20 cellular contexts compared by ENCODE assay signal in the genomic region with DNA sequence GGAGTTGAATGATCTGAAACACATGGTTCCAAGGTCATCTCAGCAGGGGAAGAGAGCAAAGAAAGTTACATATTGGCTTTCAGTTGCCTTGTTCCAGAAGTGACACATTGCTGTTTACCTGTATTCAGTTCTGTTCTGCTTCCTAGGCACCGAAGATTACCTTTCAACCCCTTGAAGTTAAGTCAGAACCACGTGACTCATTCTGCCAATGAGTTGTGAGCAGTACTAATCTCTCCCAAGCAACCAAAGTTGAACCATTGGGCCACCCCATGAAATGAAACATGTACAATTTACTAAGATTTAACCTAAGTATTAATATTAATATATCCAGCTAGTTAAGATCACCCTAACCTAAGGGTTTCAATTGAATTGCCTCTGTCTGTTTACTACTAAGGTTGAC.
DNase-seq lines count a peak whose midpoint lies in the region; ATAC-seq and TF ChIP-seq lines count a peak whose summit lies in the region.
"Had no signal": no experiment of that assay in that cellular context is flagged by ENCODE, and none has a peak within 500 bp of the region (broad histone marks: within the 10 kb centered on the region; RNA-seq: fewer than 3 reads in every experiment).

No MANE protein-coding gene starts in this region.

- H3K27ac ChIP-seq in PC-9 (peak overlapping the region; percentile 88), skin epidermis (peak overlapping the region in 12 of 21 experiments; percentile 9 to 82 (median 49))
- H3K27ac ChIP-seq: 22Rv1, BLaER1, C4-2B, GM23248 had no signal

- H3K79me2 ChIP-seq in PC-9 (ENCODE audit: low read depth) = no peaks in the 10 kb centered on the region

- TF ChIP-seq CTCF in PC-9 (conservative IDR thresholded peaks at IDR 0.05) = no peak

- CTCF ChIA-PET in PC-9 (lab: Charles Lee) = no interaction called here
- CTCF ChIA-PET in activated naive CD4-positive, alpha-beta T cell treated with anti-CD3 and anti-CD28 coated beads, Interleukin-2, amount 10 ng/mL, durations not matched to agents 7 days and 5 days (lab: Charles Lee) = no interaction called here

- peaks cover 4% of the 10 kb centered on the region for H3K9me3 Mint-ChIP-seq in activated naive CD4-positive, alpha-beta T cell treated with anti-CD3 and anti-CD28 coated beads, Interleukin-2, amount 10 ng/mL, durations not matched to agents 7 days and 5 days
- H3K9me3 Mint-ChIP-seq: CD8-positive, alpha-beta T cell; HFFc6 had no signal

- no peaks in the 10 kb centered on the region for H3K9me2 ChIP-seq in PC-9 (ENCODE audit: insufficient read depth)

- no peaks in the 10 kb centered on the region for H3K27me3 Mint-ChIP-seq in activated naive CD4-positive, alpha-beta T cell treated with anti-CD3 and anti-CD28 coated beads, Interleukin-2, amount 10 ng/mL, durations not matched to agents 7 days and 5 days

- no peaks in the 10 kb centered on the region for H4K20me1 ChIP-seq in PC-9 (ENCODE audit: insufficient read depth)
- H4K20me1 ChIP-seq: BLaER1 had no signal

- POLR2A ChIA-PET in PC-9 (lab: Charles Lee; ENCODE audit: unreplicated experiment) = interaction anchor here (0.6 kb wide), 1 partner anchor 12 kb away, joined by 3 read pairs; no protein-coding TSS in a partner anchor

- H3K4me3 Mint-ChIP-seq in activated naive CD4-positive, alpha-beta T cell treated with anti-CD3 and anti-CD28 coated beads, Interleukin-2, amount 10 ng/mL, durations not matched to agents 7 days and 5 days = no peak overlapping the region
- H3K4me3 Mint-ChIP-seq: B cell; CD4-positive, CD25-positive, alpha-beta regulatory T cell; CD8-positive, alpha-beta T cell; HFFc6 had no signal

- no peaks in the 10 kb centered on the region for H3K27me3 ChIP-seq in PC-9 (ENCODE audit: insufficient read depth, low read depth)
- H3K27me3 ChIP-seq: BLaER1 had no signal

- intact Hi-C loops in PC-9 (cut with micrococcal nuclease; ENCODE audit: unreplicated experiment) = no loop called here

- BruUV-seq in PC-9 (replicated peaks; lab: Mats Ljungman, UMichigan) = no TSS peak

- DNase-seq in PC-9 (no peak), ecto neural progenitor cell (ENCODE audit: low spot score) (peak; percentile 6), NCI-H2081 treated with DMSO at 0.1 percent for 48 hours (lab: John Stamatoyannopoulos, UW) (no peak)
- no peak for DNase-seq in activated CD8-positive, alpha-beta memory T cell treated with anti-CD3 and anti-CD28 coated beads, Interleukin-2, amount 50 U/mL, for 4 hours
- DNase-seq in activated naive CD4-positive, alpha-beta T cell treated with anti-CD3 and anti-CD28 coated beads, Interleukin-2, amount 10 ng/mL, durations not matched to agents 7 days and 5 days = no peak
- DNase-seq: Caco-2; CD4-positive, CD25-positive, alpha-beta regulatory T cell; CD8-positive, alpha-beta T cell; DMS153; DND-41; GM23248; HFFc6 had no signal

- H3F3A ChIP-seq in PC-9 (ENCODE audit: insufficient read depth, low read depth) = peaks cover 25% of the 10 kb centered on the region; the same call in 1 of the 2 replicates

- peaks cover 11% of the 10 kb centered on the region; the same call in 1 of the 2 replicates for H3K9me3 ChIP-seq in PC-9 (ENCODE audit: insufficient read depth, low read depth)
- H3K9me3 ChIP-seq: BLaER1, Caco-2, HAP-1 had no signal

- ATAC-seq in esophagus mucosa (peak; percentile 49), GM18505 (IDR thresholded peaks at IDR 0.05; ENCODE audit: unreplicated experiment) (no peak)
- ATAC-seq: CD8-positive, alpha-beta T cell had no signal

- H3K4me1 Mint-ChIP-seq in activated naive CD4-positive, alpha-beta T cell treated with anti-CD3 and anti-CD28 coated beads, Interleukin-2, amount 10 ng/mL, durations not matched to agents 7 days and 5 days = no peaks in the 10 kb centered on the region
- H3K4me1 Mint-ChIP-seq: B cell; CD4-positive, CD25-positive, alpha-beta regulatory T cell had no signal

- peaks cover 51% of the 10 kb centered on the region for H3K4me1 ChIP-seq in PC-9 (replicated peaks; ENCODE audit: insufficient read depth)
- H3K4me1 ChIP-seq: BLaER1, Caco-2 had no signal

- H3K4me3 ChIP-seq in PC-9 = no peak overlapping the region
- no peak overlapping the region for H3K4me3 ChIP-seq in skin epidermis
- H3K4me3 ChIP-seq: BLaER1, GM23248, HAP-1 had no signal

- no peak overlapping the region for H3K4me2 ChIP-seq in PC-9
- H3K4me2 ChIP-seq: BLaER1 had no signal

- no peaks in the 10 kb centered on the region for H3K36me3 ChIP-seq in PC-9 (ENCODE audit: low read depth)
- H3K36me3 ChIP-seq: BLaER1, HAP-1 had no signal

- TF ChIP-seq POLR2A in GM18505 (IDR thresholded peaks at IDR 0.05; ENCODE audit: borderline replicate concordance, extremely low read depth, insufficient read depth, insufficient read length) = no peak

- no peak overlapping the region for H3K27ac Mint-ChIP-seq in activated naive CD4-positive, alpha-beta T cell treated with anti-CD3 and anti-CD28 coated beads, Interleukin-2, amount 10 ng/mL, durations not matched to agents 7 days and 5 days
- H3K27ac Mint-ChIP-seq: B cell; CD4-positive, CD25-positive, alpha-beta regulatory T cell; CD8-positive, alpha-beta T cell; HFFc6 had no signal

- H3K36me3 Mint-ChIP-seq in activated naive CD4-positive, alpha-beta T cell treated with anti-CD3 and anti-CD28 coated beads, Interleukin-2, amount 10 ng/mL, durations not matched to agents 7 days and 5 days = no peaks in the 10 kb centered on the region
- H3K36me3 Mint-ChIP-seq: CD4-positive, CD25-positive, alpha-beta regulatory T cell; CD8-positive, alpha-beta T cell had no signal

- H2AFZ ChIP-seq in PC-9 = no peak overlapping the region
- H2AFZ ChIP-seq: GM23248 had no signal
